ENCODE assay signal across 4 cellular contexts in genomic region chr13:33783212-33783611, GRCh38. TPM values are rescaled to one million over a fixed set of nuclear protein-coding genes. Genes with fewer than 3 reads are reported as not detected.
DNase-seq lines count a peak whose midpoint lies in the region; TF ChIP-seq lines count a peak whose summit lies in the region.
"Not testable (repeated sequence)": the region's sequence is repeated elsewhere in the genome, so short reads cannot be mapped to it uniquely, and the experiment has no call there.

No MANE protein-coding gene starts in this region.

- H3K36me3 ChIP-seq in HEK293 (ENCODE audit: control insufficient read depth in 2 of 2, insufficient read depth in 1 of 2, low read length in 2 of 2); SU-DHL-6 (ENCODE audit: low read length); osteoblast (ENCODE audit: insufficient read depth, low read length): not testable (repeated sequence)
- peaks cover 37% of the 10 kb centered on the region for H3K36me3 ChIP-seq in Karpas-422 (ENCODE audit: insufficient read depth, low read length)

- CTCF ChIA-PET in HEK293 (lab: Yijun Ruan, JAX), result interaction anchor here (0.6 kb wide), 1 partner anchor 148 kb away, joined by 3 read pairs; no protein-coding TSS in a partner anchor

- not testable (repeated sequence) for H3K9me3 ChIP-seq in HEK293 (ENCODE audit: control insufficient read depth, insufficient read depth, low read depth, low read length); SU-DHL-6 (ENCODE audit: insufficient read depth, low read length); osteoblast (ENCODE audit: low read depth, low read length)
- peaks cover 11% of the 10 kb centered on the region for H3K9me3 ChIP-seq in Karpas-422 (ENCODE audit: low read length)

- not testable (repeated sequence) for DNase-seq in Karpas-422
- peak; percentile 58 for DNase-seq in osteoblast (ENCODE audit: insufficient read length, low spot score, missing footprints)

- not testable (repeated sequence) for H3K4me2 ChIP-seq in Karpas-422 (ENCODE audit: low read depth, low read length, poor library complexity, severe bottlenecking); osteoblast (ENCODE audit: insufficient read depth, low read length)
- peak overlapping the region; percentile 65 for H3K4me2 ChIP-seq in SU-DHL-6 (ENCODE audit: low read depth, low read length, poor library complexity, severe bottlenecking)

- not testable (repeated sequence) for H3K27ac ChIP-seq in HEK293 (ENCODE audit: extremely low read depth, low read depth, low read length); osteoblast (ENCODE audit: low read depth, low read length)
- H3K27ac ChIP-seq in Karpas-422 (ENCODE audit: low read length) (peak overlapping the region; percentile 37), SU-DHL-6 (ENCODE audit: low read depth, low read length) (peak overlapping the region; percentile 97)

- not testable (repeated sequence) for H3K27me3 ChIP-seq in Karpas-422 (ENCODE audit: low read length); SU-DHL-6 (ENCODE audit: low read length); osteoblast (ENCODE audit: insufficient read depth, low read length)

- not testable (repeated sequence) for H3K9me2 ChIP-seq in Karpas-422 (replicated peaks; ENCODE audit: insufficient read depth, low read length); SU-DHL-6 (replicated peaks; ENCODE audit: insufficient read depth, low read length)

- H4K20me1 ChIP-seq in Karpas-422 (ENCODE audit: insufficient read depth, low read depth, low read length); SU-DHL-6 (ENCODE audit: low read depth, low read length); osteoblast (ENCODE audit: insufficient read depth, low read length): not testable (repeated sequence)

- not testable (repeated sequence) for H3K4me3 ChIP-seq in HEK293 (ENCODE audit: low read depth, low read length); Karpas-422 (ENCODE audit: low read length); osteoblast (ENCODE audit: insufficient read depth, low read length)
- H3K4me3 ChIP-seq in SU-DHL-6 (ENCODE audit: insufficient read depth, low read length, poor library complexity, severe bottlenecking), result peak overlapping the region; percentile 42

- not testable (repeated sequence) for TF ChIP-seq CTCF in HEK293 (tag by site-specific recombination; IDR thresholded peaks at IDR 0.05); SU-DHL-6 (IDR thresholded peaks at IDR 0.05; ENCODE audit: insufficient read depth, low read length, poor library complexity, severe bottlenecking); osteoblast (IDR thresholded peaks at IDR 0.05; ENCODE audit: extremely low read depth, low read depth, low read length)

- H3K9ac ChIP-seq in Karpas-422 (ENCODE audit: low read length), result not testable (repeated sequence)
- H3K9ac ChIP-seq in SU-DHL-6 (ENCODE audit: low read length), result peak overlapping the region; percentile 59

- H3F3A ChIP-seq in SU-DHL-6 (ENCODE audit: insufficient read depth), result peaks cover 50% of the 10 kb centered on the region

- H2AFZ ChIP-seq in Karpas-422 (ENCODE audit: low read length); osteoblast (ENCODE audit: low read length): not testable (repeated sequence)
- peak overlapping the region; percentile 27 for H2AFZ ChIP-seq in SU-DHL-6 (ENCODE audit: low read depth, low read length, severe bottlenecking)

- H3K79me2 ChIP-seq in Karpas-422 (ENCODE audit: low read length), result peaks cover 89% of the 10 kb centered on the region
- not testable (repeated sequence) for H3K79me2 ChIP-seq in SU-DHL-6 (ENCODE audit: insufficient read depth, low read length); osteoblast (ENCODE audit: insufficient read depth, low read length)

- POLR2A ChIA-PET in HEK293 (lab: Yijun Ruan, JAX), result not testable (repeated sequence)

- H3K4me1 ChIP-seq in HEK293 (ENCODE audit: control insufficient read depth, insufficient read depth, low read length); osteoblast (ENCODE audit: insufficient read depth, low read length): not testable (repeated sequence)
- peaks cover 52% of the 10 kb centered on the region for H3K4me1 ChIP-seq in Karpas-422 (ENCODE audit: low read length)

TF ChIP-seq in HEK293, 187 proteins besides CTCF, POLR2A, EP300 and RAD21:
- TF ChIP-seq ZNF629 (tag by site-specific recombination; IDR thresholded peaks at IDR 0.05) (0 out of 2 replicates have a peak, but pooled peaks have one; percentile 17), ZNF518A (tag by site-specific recombination; conservative IDR thresholded peaks at IDR 0.05; ENCODE audit: low read depth) (peak; percentile 66), ZNF555 (tag by site-specific recombination; conservative IDR thresholded peaks at IDR 0.05) (peak; percentile 37; the same call in 1 of the 2 replicates), ZNF426 (tag by site-specific recombination; IDR thresholded peaks at IDR 0.05) (peak; percentile 50), ZNF140 (tag by site-specific recombination; IDR thresholded peaks at IDR 0.05) (peak; percentile 40; the same call in 1 of the 2 replicates), ZNF623 (tag by site-specific recombination; IDR thresholded peaks at IDR 0.05) (peak; percentile 16; the same call in 1 of the 2 replicates), ZNF394 (tag by site-specific recombination; IDR thresholded peaks at IDR 0.05; ENCODE audit: borderline replicate concordance) (peak; percentile 73; the same call in 1 of the 2 replicates)

RNA-seq across cellular contexts. Expression of gene RFC3, which starts 34.7 kb away (rescaled TPM):
- 144 and 321 TPM in 2 replicates for total RNA-seq in Karpas-422 (2014; rRNA removed; shearing (Covaris generic); ENCODE audit: low replicate concordance)
- 5.3 and 5.4 TPM in 2 replicates for total RNA-seq in osteoblast

Comparison
In these comparisons a context has a peak if more than half of its experiments do, and no peak if none do; other contexts are left out.
1. RNA of gene RFC3, which starts 34.7 kb away (total RNA-seq): 144 to 321 TPM in Karpas-422; 5.3 to 5.4 TPM in osteoblast; every median in the first group is over 10 times any median in the second.